In the genomic region with DNA sequence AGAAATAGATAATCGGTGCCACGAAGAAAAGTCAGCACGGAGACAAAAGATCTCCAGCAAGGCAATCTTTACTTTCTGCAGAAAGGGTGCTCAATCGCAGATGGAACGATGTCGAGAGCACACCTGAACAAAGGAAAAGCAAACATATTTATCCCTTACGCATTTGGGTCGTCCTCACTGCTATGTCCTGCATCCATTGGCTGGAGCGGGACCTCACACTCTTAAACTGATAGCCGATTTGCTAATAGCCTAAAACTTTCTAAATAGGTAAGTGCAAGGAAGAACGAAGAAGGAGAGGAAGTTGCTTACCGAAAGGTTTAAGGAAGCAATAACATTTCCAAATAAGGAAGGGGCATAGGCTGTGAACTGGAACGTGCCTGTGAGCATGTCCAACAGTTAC, we compare ENCODE assay signal across 9 cellular contexts. TPM values are rescaled to one million over a fixed set of nuclear protein-coding genes. Genes with fewer than 3 reads are reported as not detected.
DNase-seq lines count a peak whose midpoint lies in the region; ATAC-seq and TF ChIP-seq lines count a peak whose summit lies in the region.
"Had no signal": no experiment of that assay in that cellular context is flagged by ENCODE, and none has a peak within 500 bp of the region (broad histone marks: within the 10 kb centered on the region; RNA-seq: fewer than 3 reads in every experiment).

No MANE protein-coding gene starts in this region.

- H3K36me3 Mint-ChIP-seq in CD14-positive monocyte (peaks cover 13 to 21% of the 10 kb centered on the region in 2 donors), IgD-negative memory B cell (no peaks in the 10 kb centered on the region), naive B cell (peaks cover 0 to 6% of the 10 kb centered on the region in 2 donors)
- H3K36me3 Mint-ChIP-seq in activated naive CD8-positive, alpha-beta T cell treated with anti-CD3 and anti-CD28 coated beads, Interleukin-2, amount 50 U/mL, for 24 hours (ENCODE audit: low read depth), result peaks cover 10% of the 10 kb centered on the region

- DNase-seq in CD14-positive monocyte (ENCODE audit: low spot score) (no peak), naive B cell (no peak), posterior cingulate gyrus (no peak), EL (no peak), NCI-H187 treated with DMSO at 0.1 percent for 48 hours (lab: John Stamatoyannopoulos, UW) (no peak)
- no peak for DNase-seq in activated naive CD8-positive, alpha-beta T cell treated with anti-CD3 and anti-CD28 coated beads, Interleukin-2, amount 50 U/mL, for 24 hours
- no peak for DNase-seq in stimulated activated CD4-positive, alpha-beta T cell treated with anti-CD3 and anti-CD28 coated beads, Interleukin-4, amount 100 ng/mL, for 4 hours
- DNase-seq: MG63 had no signal

- H3K4me3 Mint-ChIP-seq in CD14-positive monocyte, result peak overlapping the region; percentile 92 to 96
- peak overlapping the region; percentile 98 to 100 (median 98) for H3K4me3 Mint-ChIP-seq in IgD-negative memory B cell
- peak overlapping the region; percentile 94 for H3K4me3 Mint-ChIP-seq in activated naive CD8-positive, alpha-beta T cell treated with anti-CD3 and anti-CD28 coated beads, Interleukin-2, amount 50 U/mL, for 24 hours
- peak overlapping the region; percentile 94 to 100 (median 99) for H3K4me3 Mint-ChIP-seq in naive B cell

- intact Hi-C loops in CD14-positive monocyte (cut with micrococcal nuclease), result loop anchor here in 1 of 2 donors (10.0 kb wide), 1 partner anchor 114 kb away; a partner anchor contains a TSS
- intact Hi-C loops in posterior cingulate gyrus (cut with DNase I), result loop anchor here (2.0 kb wide), 1 partner anchor 112 kb away; a partner anchor contains a TSS

- peaks cover 56% of the 10 kb centered on the region for H3K4me1 Mint-ChIP-seq in CD14-positive monocyte
- H3K4me1 Mint-ChIP-seq in IgD-negative memory B cell, result peaks cover 17 to 27% (median 26%) of the 10 kb centered on the region in 3 donors
- peaks cover 40% of the 10 kb centered on the region for H3K4me1 Mint-ChIP-seq in activated naive CD8-positive, alpha-beta T cell treated with anti-CD3 and anti-CD28 coated beads, Interleukin-2, amount 50 U/mL, for 24 hours
- peaks cover 22 to 43% (median 36%) of the 10 kb centered on the region in 3 donors for H3K4me1 Mint-ChIP-seq in naive B cell

- peak overlapping the region; percentile 94 to 98 (median 97) for H3K27ac Mint-ChIP-seq in CD14-positive monocyte
- peak overlapping the region; percentile 99 for H3K27ac Mint-ChIP-seq in IgD-negative memory B cell
- peak overlapping the region; percentile 97 for H3K27ac Mint-ChIP-seq in activated naive CD8-positive, alpha-beta T cell treated with anti-CD3 and anti-CD28 coated beads, Interleukin-2, amount 50 U/mL, for 24 hours
- peak overlapping the region; percentile 97 to 100 (median 98) for H3K27ac Mint-ChIP-seq in naive B cell

- H3K9me3 Mint-ChIP-seq in CD14-positive monocyte (peaks cover 0 to 6% (median 0%) of the 10 kb centered on the region in 7 donors), IgD-negative memory B cell (no peaks in the 10 kb centered on the region), naive B cell (no peaks in the 10 kb centered on the region)
- H3K9me3 Mint-ChIP-seq in activated naive CD8-positive, alpha-beta T cell treated with anti-CD3 and anti-CD28 coated beads, Interleukin-2, amount 50 U/mL, for 24 hours, result peaks cover 5% of the 10 kb centered on the region

- no peak for TF ChIP-seq CTCF in CD14-positive monocyte (IDR thresholded peaks at IDR 0.05)

- no peak for ATAC-seq in activated naive CD8-positive, alpha-beta T cell treated with anti-CD3 and anti-CD28 coated beads, Interleukin-2, amount 50 U/mL, for 24 hours
- no peak for ATAC-seq in naive B cell (ENCODE audit: low read depth in 2 of 2)

- H3K27me3 Mint-ChIP-seq in CD14-positive monocyte (ENCODE audit: low read depth in 3 of 3) (peaks cover 0 to 3% (median 0%) of the 10 kb centered on the region in 3 donors), IgD-negative memory B cell (no peaks in the 10 kb centered on the region), naive B cell (no peaks in the 10 kb centered on the region)
- H3K27me3 Mint-ChIP-seq in activated naive CD8-positive, alpha-beta T cell treated with anti-CD3 and anti-CD28 coated beads, Interleukin-2, amount 50 U/mL, for 24 hours, result no peaks in the 10 kb centered on the region

RNA-seq across cellular contexts. Expression of a gene that starts 1.2 kb away (rescaled TPM):
- polyA plus RNA-seq in CD14-positive monocyte (10 to 100 TPM; 13.1 to 15.4 TPM), IgD-negative memory B cell (26.7 TPM), naive B cell (ENCODE audit: low read depth in 6 of 6) (10 to 100 TPM; 17.5 to 46.4 (median 22.5) TPM)

RNA-seq across cellular contexts. Expression of a gene that starts 30.4 kb away (rescaled TPM):
- polyA plus RNA-seq in CD14-positive monocyte (10 to 100 TPM; 36.0 to 50.5 TPM), IgD-negative memory B cell (4.1 TPM), naive B cell (ENCODE audit: low read depth in 6 of 6) (1 to 10 TPM; 2.6 to 5.9 (median 4.1) TPM)
